8 cellular contexts compared by ENCODE assay signal in genomic region chr6:129672345-129672691, GRCh38. TPM values are rescaled to one million over a fixed set of nuclear protein-coding genes. Genes with fewer than 3 reads are reported as not detected.
DNase-seq lines count a peak whose midpoint lies in the region; ATAC-seq, FAIRE-seq and TF ChIP-seq lines count a peak whose summit lies in the region.

No MANE protein-coding gene starts in this region.

- no peak for FAIRE-seq in small intestine (lab: Jason Lieb, UNC)

- H3K4me1 Mint-ChIP-seq in activated CD4-positive, alpha-beta T cell treated with anti-CD3 and anti-CD28 coated beads, Interleukin-2, amount 10 ng/mL, durations not matched to agents 24 days and 14 days: peaks cover 45% of the 10 kb centered on the region
- peaks cover 32% of the 10 kb centered on the region for H3K4me1 Mint-ChIP-seq in endodermal cell

- H3K27ac ChIP-seq in endodermal cell (ENCODE audit: low read depth, low read length) (no peak overlapping the region), small intestine (ENCODE audit: low read depth in 1 of 2, low read length in 1 of 2) (peak overlapping the region; percentile 76 to 82)

- H3K27me3 ChIP-seq in endodermal cell (ENCODE audit: control insufficient read depth, insufficient read depth, low read length, poor library complexity, severe bottlenecking) (no peaks in the 10 kb centered on the region), small intestine (ENCODE audit: control insufficient read depth in 2 of 2, insufficient read depth in 2 of 2, low read length in 2 of 2) (no peaks in the 10 kb centered on the region)

- H3K36me3 ChIP-seq in endodermal cell (ENCODE audit: control insufficient read depth, insufficient read depth, low read length) (no peaks in the 10 kb centered on the region), small intestine (ENCODE audit: control insufficient read depth in 2 of 2, insufficient read depth in 2 of 2, low read length in 2 of 2) (no peaks in the 10 kb centered on the region)

- H3K4me1 ChIP-seq in endodermal cell (ENCODE audit: control insufficient read depth, insufficient read depth, low read length) (no peaks in the 10 kb centered on the region), small intestine (ENCODE audit: control insufficient read depth in 2 of 2, insufficient read depth in 1 of 2, low read depth in 1 of 2, low read length in 1 of 2) (peaks cover 4 to 10% of the 10 kb centered on the region in 2 donors)

- 85 to 98% methylated on average over 2 of the region's 2 CpGs for WGBS in endodermal cell (ENCODE audit: insufficient coverage in 1 of 2, insufficient read length in 1 of 2), 2 experiments
- WGBS in small intestine, 3 donors: 60 to 81% (median 79%) methylated on average over 2 of the region's 2 CpGs

- DNase-seq in activated CD4-positive, alpha-beta T cell treated with anti-CD3 and anti-CD28 coated beads, Interleukin-2, amount 10 ng/mL, durations not matched to agents 24 days and 14 days: no peak
- no peak for DNase-seq in activated CD4-positive, alpha-beta T cell treated with anti-CD3 and anti-CD28 coated beads for 4 hours
- DNase-seq in endodermal cell (no peak), small intestine (no peak), cerebellum (ENCODE audit: low spot score) (no peak), SHP77 (lab: John Stamatoyannopoulos, UW) (no peak)

- peak overlapping the region; percentile 79 for H3K4me3 Mint-ChIP-seq in activated CD4-positive, alpha-beta T cell treated with anti-CD3 and anti-CD28 coated beads, Interleukin-2, amount 10 ng/mL, durations not matched to agents 24 days and 14 days
- no peak overlapping the region for H3K4me3 Mint-ChIP-seq in endodermal cell

- ATAC-seq in HG03565 (IDR thresholded peaks at IDR 0.05; ENCODE audit: unreplicated experiment) (peak; percentile 13), HG03469 (IDR thresholded peaks at IDR 0.05; ENCODE audit: unreplicated experiment) (no peak)

- H3K4me3 ChIP-seq in endodermal cell (ENCODE audit: low read length) (no peak overlapping the region), small intestine (ENCODE audit: low read depth in 1 of 2, low read length in 2 of 2) (no peak overlapping the region)

- H3K27ac Mint-ChIP-seq in activated CD4-positive, alpha-beta T cell treated with anti-CD3 and anti-CD28 coated beads, Interleukin-2, amount 10 ng/mL, durations not matched to agents 24 days and 14 days: peak overlapping the region; percentile 90
- peak overlapping the region; percentile 35 for H3K27ac Mint-ChIP-seq in endodermal cell

- peaks cover 3% of the 10 kb centered on the region for H3K9me3 Mint-ChIP-seq in activated CD4-positive, alpha-beta T cell treated with anti-CD3 and anti-CD28 coated beads, Interleukin-2, amount 10 ng/mL, durations not matched to agents 24 days and 14 days
- no peaks in the 10 kb centered on the region for H3K9me3 Mint-ChIP-seq in endodermal cell

- no peaks in the 10 kb centered on the region for H3K27me3 Mint-ChIP-seq in activated CD4-positive, alpha-beta T cell treated with anti-CD3 and anti-CD28 coated beads, Interleukin-2, amount 10 ng/mL, durations not matched to agents 24 days and 14 days
- H3K27me3 Mint-ChIP-seq in endodermal cell (ENCODE audit: insufficient read depth): no peaks in the 10 kb centered on the region

- H3K9me3 ChIP-seq in endodermal cell (ENCODE audit: control insufficient read depth, low read length): no peaks in the 10 kb centered on the region
- no peaks in the 10 kb centered on the region for H3K9me3 ChIP-seq in small intestine (ENCODE audit: control insufficient read depth, low read depth)

- no peak for TF ChIP-seq CTCF in endodermal cell (conservative IDR thresholded peaks at IDR 0.05)

- peaks cover 8% of the 10 kb centered on the region for H3K36me3 Mint-ChIP-seq in activated CD4-positive, alpha-beta T cell treated with anti-CD3 and anti-CD28 coated beads, Interleukin-2, amount 10 ng/mL, durations not matched to agents 24 days and 14 days (ENCODE audit: low read depth)
- H3K36me3 Mint-ChIP-seq in endodermal cell (ENCODE audit: low read depth): peaks cover 2% of the 10 kb centered on the region

- H3K9ac ChIP-seq in endodermal cell (ENCODE audit: extremely low read depth, low read length, poor library complexity, severe bottlenecking): no peak overlapping the region

- intact Hi-C loops in activated CD4-positive, alpha-beta T cell treated with anti-CD3 and anti-CD28 coated beads, Interleukin-2, amount 10 ng/mL, durations not matched to agents 24 days and 14 days (cut with micrococcal nuclease): loop anchor here (1.0 to 10.0 kb wide), 10 partner anchors 12 to 840 kb away; no protein-coding TSS in a partner anchor

RNA-seq across cellular contexts. Expression of gene ARHGAP18, which starts 37.7 kb away (rescaled TPM):
- 3.2 and 3.8 TPM in 2 replicates for total RNA-seq in activated CD4-positive, alpha-beta T cell treated with anti-CD3 and anti-CD28 coated beads, Interleukin-2, amount 10 ng/mL, durations not matched to agents 24 days and 14 days
- 10 to 100 TPM; 14.3 to 17.7 TPM for total RNA-seq in endodermal cell
- polyA plus RNA-seq in endodermal cell (2013, experiment 1 of 2): 4.1 TPM
- polyA plus RNA-seq in endodermal cell (2013, experiment 2 of 2): 4.5 TPM
- 10 to 100 TPM; 15.1 to 32.4 (median 26.2) TPM for polyA plus RNA-seq in small intestine
- 5.6 TPM for total RNA-seq in cerebellum
